In the genomic region with DNA sequence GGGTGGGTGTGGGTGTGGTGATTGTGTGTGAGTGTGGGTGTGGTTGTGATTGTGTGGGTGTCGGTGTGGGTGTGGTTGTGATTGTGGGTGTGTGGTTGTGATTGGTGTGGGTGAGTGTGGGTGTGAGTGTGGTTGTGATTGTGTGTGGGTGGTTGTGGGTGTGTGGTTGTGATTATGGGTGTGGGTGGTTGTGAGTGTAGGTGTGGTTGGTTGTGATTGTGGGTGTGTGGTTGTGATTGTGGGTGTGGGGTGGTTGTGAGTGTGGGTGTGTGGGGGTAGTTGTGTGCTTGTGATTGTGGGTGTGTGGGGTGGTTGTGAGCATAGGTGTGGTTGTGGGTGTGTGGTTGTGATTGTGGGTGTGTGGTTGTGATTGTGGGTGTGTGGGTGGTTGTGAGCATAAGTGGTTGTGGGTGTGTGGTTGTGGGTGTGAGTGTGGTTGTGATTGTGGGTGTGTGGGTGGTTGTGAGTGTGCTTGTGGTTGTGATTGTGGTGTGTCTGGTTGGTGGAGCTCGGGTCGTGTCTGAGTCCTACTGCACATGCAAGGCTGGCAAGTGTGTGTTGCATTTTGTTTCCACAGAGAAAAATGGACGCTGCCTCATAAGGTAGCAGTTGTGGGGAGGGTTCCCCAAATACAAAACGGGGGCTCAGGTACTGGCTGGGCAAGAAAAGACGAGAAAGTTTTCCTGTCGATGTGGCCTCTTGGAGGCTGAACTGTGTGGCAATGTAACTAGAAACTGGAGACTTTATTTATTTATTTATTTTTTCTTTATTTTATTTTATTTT, we compare ENCODE assay signal across 1 cellular context.
A peak's percentile ranks its signal among the peaks of the same experiment; 100 is the strongest.
TF ChIP-seq lines count a peak whose summit lies in the region.

No MANE protein-coding gene starts in this region.

TF ChIP-seq in HepG2, 621 proteins besides CTCF, POLR2A, EP300 and RAD21 (continued from another document and continues in another):
- TF ChIP-seq, protein P1, sequence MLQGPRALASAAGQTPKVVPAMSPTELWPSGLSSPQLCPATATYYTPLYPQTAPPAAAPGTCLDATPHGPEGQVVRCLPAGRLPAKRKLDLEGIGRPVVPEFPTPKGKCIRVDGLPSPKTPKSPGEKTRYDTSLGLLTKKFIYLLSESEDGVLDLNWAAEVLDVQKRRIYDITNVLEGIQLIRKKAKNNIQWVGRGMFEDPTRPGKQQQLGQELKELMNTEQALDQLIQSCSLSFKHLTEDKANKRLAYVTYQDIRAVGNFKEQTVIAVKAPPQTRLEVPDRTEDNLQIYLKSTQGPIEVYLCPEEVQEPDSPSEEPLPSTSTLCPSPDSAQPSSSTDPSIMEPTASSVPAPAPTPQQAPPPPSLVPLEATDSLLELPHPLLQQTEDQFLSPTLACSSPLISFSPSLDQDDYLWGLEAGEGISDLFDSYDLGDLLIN (CRISPR knock-in tag; IDR thresholded peaks at IDR 0.05; ENCODE audit: borderline replicate concordance) = no peak
- TF ChIP-seq ZNF766 (CRISPR knock-in tag; IDR thresholded peaks at IDR 0.05; ENCODE audit: borderline replicate concordance) = no peak
- TF ChIP-seq DMTF1 (CRISPR knock-in tag; IDR thresholded peaks at IDR 0.05) = no peak
- TF ChIP-seq HNRNPL (IDR thresholded peaks at IDR 0.05; ENCODE audit: low read depth, low read length) = peak; percentile 64; the same call in 1 of the 2 replicates
- no peak for TF ChIP-seq KDM5B (CRISPR knock-in tag; IDR thresholded peaks at IDR 0.05; ENCODE audit: borderline replicate concordance)
- no peak for TF ChIP-seq ARID4A (CRISPR knock-in tag; IDR thresholded peaks at IDR 0.05; ENCODE audit: borderline replicate concordance)
- TF ChIP-seq, protein P2, sequence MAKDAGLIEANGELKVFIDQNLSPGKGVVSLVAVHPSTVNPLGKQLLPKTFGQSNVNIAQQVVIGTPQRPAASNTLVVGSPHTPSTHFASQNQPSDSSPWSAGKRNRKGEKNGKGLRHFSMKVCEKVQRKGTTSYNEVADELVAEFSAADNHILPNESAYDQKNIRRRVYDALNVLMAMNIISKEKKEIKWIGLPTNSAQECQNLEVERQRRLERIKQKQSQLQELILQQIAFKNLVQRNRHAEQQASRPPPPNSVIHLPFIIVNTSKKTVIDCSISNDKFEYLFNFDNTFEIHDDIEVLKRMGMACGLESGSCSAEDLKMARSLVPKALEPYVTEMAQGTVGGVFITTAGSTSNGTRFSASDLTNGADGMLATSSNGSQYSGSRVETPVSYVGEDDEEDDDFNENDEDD (CRISPR knock-in tag; IDR thresholded peaks at IDR 0.05; ENCODE audit: borderline replicate concordance) = 0 out of 2 replicates have a peak, but pooled peaks have one; percentile 17
- 0 out of 2 replicates have a peak, but pooled peaks have one; percentile 32 for TF ChIP-seq TIGD3 (CRISPR knock-in tag; IDR thresholded peaks at IDR 0.05; ENCODE audit: borderline replicate concordance)
- TF ChIP-seq ELF4 (CRISPR knock-in tag; IDR thresholded peaks at IDR 0.05; ENCODE audit: borderline replicate concordance) = no peak
- no peak for TF ChIP-seq MED8 (CRISPR knock-in tag; IDR thresholded peaks at IDR 0.05; ENCODE audit: insufficient replicate concordance)
- no peak for TF ChIP-seq ZSCAN12 (CRISPR knock-in tag; IDR thresholded peaks at IDR 0.05)
- TF ChIP-seq ZNF251 (CRISPR knock-in tag; IDR thresholded peaks at IDR 0.05) = 0 out of 2 replicates have a peak, but pooled peaks have one; percentile 37
- TF ChIP-seq TFE3 (CRISPR knock-in tag; IDR thresholded peaks at IDR 0.05) = no peak
- TF ChIP-seq GLI4 (CRISPR knock-in tag; IDR thresholded peaks at IDR 0.05; ENCODE audit: borderline replicate concordance) = no peak
- TF ChIP-seq ZNF550 (CRISPR knock-in tag; IDR thresholded peaks at IDR 0.05; ENCODE audit: borderline replicate concordance) = no peak
- no peak for TF ChIP-seq ZNF878 (CRISPR knock-in tag; IDR thresholded peaks at IDR 0.05)
- TF ChIP-seq, protein P3, sequence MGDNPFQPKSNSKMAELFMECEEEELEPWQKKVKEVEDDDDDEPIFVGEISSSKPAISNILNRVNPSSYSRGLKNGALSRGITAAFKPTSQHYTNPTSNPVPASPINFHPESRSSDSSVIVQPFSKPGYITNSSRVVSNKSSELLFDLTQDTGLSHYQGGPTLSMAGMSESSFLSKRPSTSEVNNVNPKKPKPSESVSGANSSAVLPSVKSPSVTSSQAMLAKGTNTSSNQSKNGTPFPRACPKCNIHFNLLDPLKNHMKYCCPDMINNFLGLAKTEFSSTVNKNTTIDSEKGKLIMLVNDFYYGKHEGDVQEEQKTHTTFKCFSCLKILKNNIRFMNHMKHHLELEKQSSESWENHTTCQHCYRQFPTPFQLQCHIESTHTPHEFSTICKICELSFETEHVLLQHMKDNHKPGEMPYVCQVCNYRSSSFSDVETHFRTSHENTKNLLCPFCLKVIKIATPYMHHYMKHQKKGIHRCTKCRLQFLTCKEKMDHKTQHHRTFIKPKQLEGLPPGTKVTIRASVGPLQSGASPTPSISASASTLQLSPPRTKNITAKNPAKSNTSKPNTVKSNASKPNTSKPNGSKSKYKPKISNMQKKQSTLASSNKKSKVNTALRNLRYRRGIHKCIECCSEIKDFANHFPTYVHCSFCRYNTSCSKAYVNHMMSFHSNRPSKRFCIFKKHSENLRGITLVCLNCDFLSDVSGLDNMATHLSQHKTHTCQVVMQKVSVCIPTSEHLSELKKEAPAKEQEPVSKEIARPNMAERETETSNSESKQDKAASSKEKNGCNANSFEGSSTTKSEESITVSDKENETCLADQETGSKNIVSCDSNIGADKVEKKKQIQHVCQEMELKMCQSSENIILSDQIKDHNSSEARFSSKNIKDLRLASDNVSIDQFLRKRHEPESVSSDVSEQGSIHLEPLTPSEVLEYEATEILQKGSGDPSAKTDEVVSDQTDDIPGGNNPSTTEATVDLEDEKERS (CRISPR knock-in tag; IDR thresholded peaks at IDR 0.05) = peak; percentile 27; the same call in 1 of the 2 replicates
- TF ChIP-seq NFE2 (CRISPR knock-in tag; IDR thresholded peaks at IDR 0.05) = no peak
- TF ChIP-seq HDAC6 (IDR thresholded peaks at IDR 0.05; ENCODE audit: low read depth, low read length) = 0 out of 2 replicates have a peak, but pooled peaks have one; percentile 72
- TF ChIP-seq, protein P4, sequence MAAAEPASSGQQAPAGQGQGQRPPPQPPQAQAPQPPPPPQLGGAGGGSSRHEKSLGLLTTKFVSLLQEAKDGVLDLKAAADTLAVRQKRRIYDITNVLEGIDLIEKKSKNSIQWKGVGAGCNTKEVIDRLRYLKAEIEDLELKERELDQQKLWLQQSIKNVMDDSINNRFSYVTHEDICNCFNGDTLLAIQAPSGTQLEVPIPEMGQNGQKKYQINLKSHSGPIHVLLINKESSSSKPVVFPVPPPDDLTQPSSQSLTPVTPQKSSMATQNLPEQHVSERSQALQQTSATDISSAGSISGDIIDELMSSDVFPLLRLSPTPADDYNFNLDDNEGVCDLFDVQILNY (CRISPR knock-in tag; conservative IDR thresholded peaks at IDR 0.05) = no peak
- no peak for TF ChIP-seq ZFP36L2 (CRISPR knock-in tag; IDR thresholded peaks at IDR 0.05)
- no peak for TF ChIP-seq ZNF577 (CRISPR knock-in tag; IDR thresholded peaks at IDR 0.05; ENCODE audit: borderline replicate concordance, low read depth)
- no peak for TF ChIP-seq ZNF556 (CRISPR knock-in tag; IDR thresholded peaks at IDR 0.05; ENCODE audit: borderline replicate concordance)
- TF ChIP-seq FOXO1 (CRISPR knock-in tag; IDR thresholded peaks at IDR 0.05) = no peak
- TF ChIP-seq ZNF33A (CRISPR knock-in tag; IDR thresholded peaks at IDR 0.05; ENCODE audit: borderline replicate concordance) = no peak
- no peak for TF ChIP-seq ZNF747 (CRISPR knock-in tag; IDR thresholded peaks at IDR 0.05; ENCODE audit: borderline replicate concordance)
- no peak for TF ChIP-seq ZNF609 (CRISPR knock-in tag; IDR thresholded peaks at IDR 0.05; ENCODE audit: borderline replicate concordance)
- TF ChIP-seq ZNF124 (CRISPR knock-in tag; IDR thresholded peaks at IDR 0.05) = no peak
- no peak for TF ChIP-seq ZNF761 (CRISPR knock-in tag; conservative IDR thresholded peaks at IDR 0.05)
